14 cellular contexts compared by ENCODE assay signal in the genomic region with DNA sequence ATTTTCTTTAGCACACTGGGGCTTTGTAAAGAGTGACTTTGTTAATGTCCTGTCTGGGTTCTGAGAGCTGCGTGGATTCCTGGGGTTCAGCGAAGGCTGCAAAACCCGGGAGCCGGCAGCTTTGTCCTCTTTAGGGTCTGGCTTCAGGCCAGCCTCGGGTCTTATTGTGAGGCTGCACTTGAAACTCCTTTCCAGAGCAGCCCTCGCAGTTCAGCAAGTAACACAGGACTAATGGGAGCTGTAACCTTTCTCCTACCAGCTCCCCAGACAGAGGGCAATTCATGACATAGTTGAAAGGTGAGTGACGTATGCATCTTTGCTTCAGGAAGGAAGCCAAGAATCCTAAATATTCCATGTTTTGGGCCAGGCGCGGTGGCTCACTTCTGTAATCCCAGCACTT. TPM values are rescaled to one million over a fixed set of nuclear protein-coding genes. Genes with fewer than 3 reads are reported as not detected.
DNase-seq lines count a peak whose midpoint lies in the region; ATAC-seq and TF ChIP-seq lines count a peak whose summit lies in the region.
"Had no signal": no experiment of that assay in that cellular context is flagged by ENCODE, and none has a peak within 500 bp of the region (broad histone marks: within the 10 kb centered on the region; RNA-seq: fewer than 3 reads in every experiment).

No MANE protein-coding gene starts in this region.

- ATAC-seq in upper lobe of right lung: no peak
- no peak for ATAC-seq in GM21390 (IDR thresholded peaks at IDR 0.05; ENCODE audit: unreplicated experiment)
- no peak for ATAC-seq in GM19328 (IDR thresholded peaks at IDR 0.05; ENCODE audit: unreplicated experiment)

- DNase-seq in NCI-H345 (lab: John Stamatoyannopoulos, UW) (peak; percentile 7), NCI-H345 treated with DMSO at 0.1 percent for 48 hours (lab: John Stamatoyannopoulos, UW; ENCODE audit: unreplicated experiment) (no peak), astrocyte of the hippocampus (ENCODE audit: low read depth, low spot score) (peak; percentile 48), upper lobe of right lung (no peak), NCI-H2196 (lab: John Stamatoyannopoulos, UW; ENCODE audit: unreplicated experiment) (no peak)
- DNase-seq: activated CD4-positive, alpha-beta T cell treated with anti-CD3 and anti-CD28 coated beads, Interleukin-2, amount 10 ng/mL, durations not matched to agents 24 days and 14 days; heart right ventricle; NCI-H146 had no signal

- H3K9ac ChIP-seq in muscle layer of colon (ENCODE audit: low read length): no peak overlapping the region

- H3K27ac ChIP-seq in muscle layer of colon (ENCODE audit: low read depth, low read length): peak overlapping the region; percentile 3
- peak overlapping the region; percentile 60 for H3K27ac ChIP-seq in upper lobe of right lung

- H3K27me3 ChIP-seq in muscle layer of colon (ENCODE audit: control insufficient read depth in 1 of 2, insufficient read depth in 2 of 2, low read length in 2 of 2): no peaks in the 10 kb centered on the region
- no peaks in the 10 kb centered on the region for H3K27me3 ChIP-seq in upper lobe of right lung
- H3K27me3 ChIP-seq: heart right ventricle had no signal

- TF ChIP-seq CTCF in upper lobe of right lung (IDR thresholded peaks at IDR 0.05): no peak

- H3K9me3 ChIP-seq in muscle layer of colon (ENCODE audit: low read length) (no peaks in the 10 kb centered on the region), upper lobe of right lung (no peaks in the 10 kb centered on the region)
- H3K9me3 ChIP-seq: heart right ventricle had no signal

- H3K36me3 ChIP-seq in muscle layer of colon (ENCODE audit: insufficient read depth, low read length): no peaks in the 10 kb centered on the region
- H3K36me3 ChIP-seq in upper lobe of right lung: peaks cover 14% of the 10 kb centered on the region

- intact Hi-C loops in upper lobe of right lung (cut with DNase I): no loop called here

- peak overlapping the region in 1 of 2 donors; percentile 70 for H3K4me3 ChIP-seq in muscle layer of colon (ENCODE audit: low read depth in 1 of 2, low read length in 2 of 2)
- peak overlapping the region; percentile 49 for H3K4me3 ChIP-seq in upper lobe of right lung

- peaks cover 21% of the 10 kb centered on the region for H3K4me1 ChIP-seq in muscle layer of colon (ENCODE audit: insufficient read depth, low read length)
- H3K4me1 ChIP-seq in upper lobe of right lung: peaks cover 32% of the 10 kb centered on the region

RNA-seq across cellular contexts. Expression of a gene that starts 1.4 kb away (rescaled TPM):
- 25.2 TPM for total RNA-seq in upper lobe of right lung
- total RNA-seq: activated CD4-positive, alpha-beta T cell treated with anti-CD3 and anti-CD28 coated beads, Interleukin-2, amount 10 ng/mL, durations not matched to agents 24 days and 14 days; activated T-helper 2 cell treated with anti-CD3 and anti-CD28 coated beads, Interferon-gamma antibody, Interleukin-2, Interleukin-4, amounts not matched to agents 10 μg/mL and 5 μg/mL and 100 μg/mL, durations not matched to agents 14 hours and 24 hours and 36 hours; T-helper 1 cell treated with Interleukin-12 subunit alpha and Interleukin-12 subunit beta and Interleukin-4 antibody, amounts not matched to agents 30 ng/mL and 1 ng/mL, for 36 hours had no signal

RNA-seq across cellular contexts. Expression of a gene that starts 40.0 kb away (rescaled TPM):
- 58.6 TPM for total RNA-seq in upper lobe of right lung
- total RNA-seq: A673; activated CD4-positive, alpha-beta T cell treated with anti-CD3 and anti-CD28 coated beads, Interleukin-2, amount 10 ng/mL, durations not matched to agents 24 days and 14 days; activated T-helper 2 cell treated with anti-CD3 and anti-CD28 coated beads, Interferon-gamma antibody, Interleukin-2, Interleukin-4, amounts not matched to agents 10 μg/mL and 5 μg/mL and 100 μg/mL, durations not matched to agents 14 hours and 24 hours and 36 hours; T-helper 1 cell treated with Interleukin-12 subunit alpha and Interleukin-12 subunit beta and Interleukin-4 antibody, amounts not matched to agents 30 ng/mL and 1 ng/mL, for 36 hours had no signal

Comparison
In these comparisons a context has a peak if more than half of its experiments do, and no peak if none do; other contexts are left out.
1. DNase-seq: peak in NCI-H345 (single experiment) and astrocyte of the hippocampus (single experiment); none in NCI-H345 treated with DMSO at 0.1 percent for 48 hours (single experiment), upper lobe of right lung (single experiment) and NCI-H2196 (single experiment).